ENCODE assay signal across 8 cellular contexts in genomic region chr12:124479680-124480468, GRCh38.
DNase-seq lines count a peak whose midpoint lies in the region; ATAC-seq, FAIRE-seq and TF ChIP-seq lines count a peak whose summit lies in the region.

No MANE protein-coding gene starts in this region.

- no peaks in the 10 kb centered on the region for H3K27me3 ChIP-seq in NT2/D1 (ENCODE audit: insufficient read depth, insufficient read length)
- H3K27me3 ChIP-seq in hepatocyte, result no peaks in the 10 kb centered on the region

- H3K79me2 ChIP-seq in hepatocyte, result peaks cover 13% of the 10 kb centered on the region

- H3K4me1 ChIP-seq in NT2/D1 (ENCODE audit: insufficient read depth, insufficient read length) (peaks cover 32% of the 10 kb centered on the region), hepatocyte (ENCODE audit: insufficient read depth) (peaks cover 15% of the 10 kb centered on the region)

- no peaks in the 10 kb centered on the region for H3K9me2 ChIP-seq in hepatocyte (replicated peaks; ENCODE audit: insufficient read depth)

- WGBS in hepatocyte (ENCODE audit: low lambda C conversion rate, missing lambda C conversion rate), result 89% methylated on average over 19 of the region's 19 CpGs

- H3K4me3 ChIP-seq in NT2/D1 (ENCODE audit: insufficient read length, low read depth) (no peak overlapping the region), hepatocyte (no peak overlapping the region)

- H4K20me1 ChIP-seq in hepatocyte (ENCODE audit: insufficient read depth, poor library complexity, severe bottlenecking), result peaks cover 10% of the 10 kb centered on the region

- peak overlapping the region; percentile 55 for H3K27ac Mint-ChIP-seq in stimulated activated naive CD8-positive, alpha-beta T cell treated with anti-CD3 and anti-CD28 coated beads, Interleukin-15, Interleukin-2, amounts not matched to agents 100 ng/mL and 50 ng/mL, for 24 hours

- no peak for FAIRE-seq in RCC 7860 (lab: Jason Lieb, UNC)

- TF ChIP-seq CTCF in hepatocyte (IDR thresholded peaks at IDR 0.05; ENCODE audit: poor library complexity), result no peak

- H3K36me3 Mint-ChIP-seq in stimulated activated naive CD8-positive, alpha-beta T cell treated with anti-CD3 and anti-CD28 coated beads, Interleukin-15, Interleukin-2, amounts not matched to agents 100 ng/mL and 50 ng/mL, for 24 hours (ENCODE audit: low read depth), result peaks cover 64% of the 10 kb centered on the region

- H3K4me1 Mint-ChIP-seq in stimulated activated naive CD8-positive, alpha-beta T cell treated with anti-CD3 and anti-CD28 coated beads, Interleukin-15, Interleukin-2, amounts not matched to agents 100 ng/mL and 50 ng/mL, for 24 hours (ENCODE audit: low read depth), result peaks cover 51% of the 10 kb centered on the region

- peak overlapping the region; percentile 15 for H3K4me2 ChIP-seq in hepatocyte

- no peak overlapping the region for H3K4me3 Mint-ChIP-seq in stimulated activated naive CD8-positive, alpha-beta T cell treated with anti-CD3 and anti-CD28 coated beads, Interleukin-15, Interleukin-2, amounts not matched to agents 100 ng/mL and 50 ng/mL, for 24 hours

- H2AFZ ChIP-seq in hepatocyte, result no peak overlapping the region

- H3K36me3 ChIP-seq in NT2/D1 (ENCODE audit: insufficient read depth, insufficient read length, low read length), result peaks cover 72% of the 10 kb centered on the region
- no peaks in the 10 kb centered on the region for H3K36me3 ChIP-seq in hepatocyte (replicated peaks; ENCODE audit: insufficient read depth, low read depth)

- DNase-seq in stimulated activated naive CD8-positive, alpha-beta T cell treated with anti-CD3 and anti-CD28 coated beads, Interleukin-15, Interleukin-2, amounts not matched to agents 100 U/mL and 50 U/mL, for 24 hours, result no peak
- no peak for DNase-seq in NT2/D1 (ENCODE audit: low read depth, low spot score)
- DNase-seq in hepatocyte (ENCODE audit: low spot score), result no peak
- DNase-seq in cerebellar cortex (ENCODE audit: low spot score), result no peak
- DNase-seq in SW 1271 (lab: John Stamatoyannopoulos, UW), result no peak
- DNase-seq in RCC 7860 (ENCODE audit: low spot score), result no peak

- H3K9ac ChIP-seq in NT2/D1 (ENCODE audit: insufficient read length, low read depth), result peak overlapping the region; percentile 14

- H3K9me3 ChIP-seq in NT2/D1 (ENCODE audit: insufficient read depth, low read length) (no peaks in the 10 kb centered on the region; the same call in 1 of the 2 replicates), hepatocyte (ENCODE audit: low read depth) (no peaks in the 10 kb centered on the region)

- no peak for ATAC-seq in stimulated activated naive CD8-positive, alpha-beta T cell treated with anti-CD3 and anti-CD28 coated beads, Interleukin-15, Interleukin-2, amounts not matched to agents 100 U/mL and 50 U/mL, for 24 hours
- ATAC-seq in GM19452 (IDR thresholded peaks at IDR 0.05; ENCODE audit: unreplicated experiment), result no peak

- no peak overlapping the region for H3K27ac ChIP-seq in hepatocyte

- H3K27me3 Mint-ChIP-seq in stimulated activated naive CD8-positive, alpha-beta T cell treated with anti-CD3 and anti-CD28 coated beads, Interleukin-15, Interleukin-2, amounts not matched to agents 100 ng/mL and 50 ng/mL, for 24 hours, result no peaks in the 10 kb centered on the region

- H3K9me3 Mint-ChIP-seq in stimulated activated naive CD8-positive, alpha-beta T cell treated with anti-CD3 and anti-CD28 coated beads, Interleukin-15, Interleukin-2, amounts not matched to agents 100 ng/mL and 50 ng/mL, for 24 hours, result no peaks in the 10 kb centered on the region
